40 cellular contexts compared by ENCODE assay signal in the genomic region with DNA sequence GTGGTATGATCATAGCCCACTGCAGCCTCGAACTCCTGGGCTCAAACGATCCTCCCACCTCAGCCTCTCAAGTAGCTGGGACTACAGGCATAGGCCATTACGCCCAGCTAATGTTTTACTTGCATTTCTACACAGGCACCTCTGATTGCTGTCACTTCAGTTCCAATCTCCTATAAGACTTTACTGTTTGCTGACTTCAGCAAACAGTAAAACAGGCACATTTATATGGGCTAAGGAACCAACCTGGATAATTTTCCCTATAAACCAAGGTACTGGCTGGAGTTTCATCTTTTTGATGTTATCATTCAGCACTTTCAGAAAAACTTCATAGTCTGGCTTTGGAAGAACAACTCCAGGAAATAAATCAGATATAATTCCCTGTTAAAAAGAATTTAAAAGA.
"Had no signal": no experiment of that assay in that cellular context is flagged by ENCODE, and none has a peak within 500 bp of the region (broad histone marks: within the 10 kb centered on the region; RNA-seq: fewer than 3 reads in every experiment).

No MANE protein-coding gene starts in this region.

- H3K27ac ChIP-seq: adrenal gland, ascending aorta, body of pancreas, brain microvascular endothelial cell, breast epithelium, cardiac muscle cell had no signal

- H3K27me3 Mint-ChIP-seq: activated naive CD4-positive, alpha-beta T cell treated with anti-CD3 and anti-CD28 coated beads, Interleukin-2, amount 50 U/mL, for 24 hours; activated T-helper 17 cell treated with anti-CD3 and anti-CD28 coated beads, Interleukin-2, amount 50 U/mL, for 72 hours had no signal

- H3K36me3 Mint-ChIP-seq: activated naive CD4-positive, alpha-beta T cell treated with anti-CD3 and anti-CD28 coated beads, Interleukin-2, amount 10 ng/mL, durations not matched to agents 7 days and 5 days; activated naive CD4-positive, alpha-beta T cell treated with anti-CD3 and anti-CD28 coated beads, Interleukin-2, amount 50 U/mL, for 24 hours; activated naive CD4-positive, alpha-beta T cell treated with anti-CD3 and anti-CD28 coated beads, Interleukin-2, amount 50 U/mL, for 72 hours; activated naive CD8-positive, alpha-beta T cell; activated naive CD8-positive, alpha-beta T cell treated with anti-CD3 and anti-CD28 coated beads for 36 hours; activated naive CD8-positive, alpha-beta T cell treated with anti-CD3 and anti-CD28 coated beads, Interleukin-2, amount 10 ng/mL, durations not matched to agents 7 days and 5 days; brain had no signal

- DNase-seq: activated effector memory CD4-positive, alpha-beta T cell treated with anti-CD3 and anti-CD28 coated beads, Interleukin-2, amount 50 U/mL, for 16 hours; activated effector memory CD4-positive, alpha-beta T cell treated with Interleukin-2 at 50 U/mL for 16 hours; activated gamma-delta T cell; activated gamma-delta T cell treated with Interleukin-2 at 50 U/mL for 16 hours; activated naive CD4-positive, alpha-beta T cell; activated naive CD4-positive, alpha-beta T cell treated with anti-CD3 and anti-CD28 coated beads for 36 hours; activated naive CD4-positive, alpha-beta T cell treated with anti-CD3 and anti-CD28 coated beads, Interleukin-2, amount 10 ng/mL, durations not matched to agents 7 days and 5 days; activated naive CD4-positive, alpha-beta T cell treated with anti-CD3 and anti-CD28 coated beads, Interleukin-2, amount 50 U/mL, for 16 hours; activated naive CD4-positive, alpha-beta T cell treated with Interleukin-2 at 50 U/mL for 16 hours; activated naive CD8-positive, alpha-beta T cell treated with anti-CD3 and anti-CD28 coated beads for 36 hours; activated naive CD8-positive, alpha-beta T cell treated with anti-CD3 and anti-CD28 coated beads, Interleukin-2, amount 10 ng/mL, durations not matched to agents 7 days and 5 days; activated naive CD8-positive, alpha-beta T cell treated with anti-CD3 and anti-CD28 coated beads, Interleukin-2, amount 50 U/mL, for 24 hours; activated T-cell treated with anti-CD3 and anti-CD28 coated beads, Interleukin-2, amount 50 U/mL, for 1 hour; activated T-cell treated with anti-CD3 and anti-CD28 coated beads, Interleukin-2, amount 50 U/mL, for 24 hours; activated T-cell treated with anti-CD3 and anti-CD28 coated beads, Interleukin-2, amount 50 U/mL, for 4 hours; activated T-cell treated with anti-CD3 and anti-CD28 coated beads, Interleukin-2, amount 50 U/mL, for 48 hours; activated T-cell treated with anti-CD3 and anti-CD28 coated beads, Interleukin-2, amount 50 U/mL, for 72 hours; adrenal gland; amniotic stem cell; amygdala; anterior cingulate cortex; aorta; body of pancreas; brain microvascular endothelial cell; caudate nucleus; central memory CD4-positive, alpha-beta T cell; cerebellar nuclear complex had no signal

- H3K27me3 ChIP-seq: adrenal gland, ascending aorta, body of pancreas, brain microvascular endothelial cell, breast epithelium, cardiac muscle cell had no signal

- H3K4me1 Mint-ChIP-seq: activated naive CD4-positive, alpha-beta T cell treated with anti-CD3 and anti-CD28 coated beads, Interleukin-2, amount 10 ng/mL, durations not matched to agents 7 days and 5 days; activated naive CD4-positive, alpha-beta T cell treated with anti-CD3 and anti-CD28 coated beads, Interleukin-2, amount 50 U/mL, for 24 hours; activated naive CD8-positive, alpha-beta T cell treated with anti-CD3 and anti-CD28 coated beads for 36 hours; activated naive CD8-positive, alpha-beta T cell treated with anti-CD3 and anti-CD28 coated beads, Interleukin-2, amount 10 ng/mL, durations not matched to agents 7 days and 5 days; activated naive CD8-positive, alpha-beta T cell treated with anti-CD3 and anti-CD28 coated beads, Interleukin-2, amount 50 U/mL, for 24 hours; activated T-helper 17 cell treated with anti-CD3 and anti-CD28 coated beads, Interleukin-2, amount 50 U/mL, for 72 hours; central memory CD8-positive, alpha-beta T cell had no signal

- H3K4me3 Mint-ChIP-seq: activated naive CD4-positive, alpha-beta T cell treated with anti-CD3 and anti-CD28 coated beads for 36 hours; activated naive CD4-positive, alpha-beta T cell treated with anti-CD3 and anti-CD28 coated beads, Interleukin-2, amount 10 ng/mL, durations not matched to agents 7 days and 5 days; activated naive CD4-positive, alpha-beta T cell treated with anti-CD3 and anti-CD28 coated beads, Interleukin-2, amount 50 U/mL, for 24 hours; activated naive CD8-positive, alpha-beta T cell; activated naive CD8-positive, alpha-beta T cell treated with anti-CD3 and anti-CD28 coated beads for 36 hours; activated naive CD8-positive, alpha-beta T cell treated with anti-CD3 and anti-CD28 coated beads, Interleukin-2, amount 10 ng/mL, durations not matched to agents 7 days and 5 days; activated naive CD8-positive, alpha-beta T cell treated with anti-CD3 and anti-CD28 coated beads, Interleukin-2, amount 50 U/mL, for 24 hours; activated T-cell treated with anti-CD3 and anti-CD28 coated beads, Interleukin-2, amount 50 U/mL, for 24 hours; activated T-cell treated with anti-CD3 and anti-CD28 coated beads, Interleukin-2, amount 50 U/mL, for 4 hours; activated T-cell treated with anti-CD3 and anti-CD28 coated beads, Interleukin-2, amount 50 U/mL, for 72 hours; activated T-helper 1 cell treated with anti-CD3 and anti-CD28 coated beads, Interleukin-12 subunit alpha, Interleukin-12 subunit beta, Interleukin-2, Interleukin-4 antibody, amounts not matched to agents 30 ng/mL and 10 ng/mL and 1 ng/mL, durations not matched to agents 14 hours and 24 hours and 36 hours; activated T-helper 17 cell treated with anti-CD3 and anti-CD28 coated beads, Interleukin-2, amount 50 U/mL, for 72 hours; brain; central memory CD8-positive, alpha-beta T cell had no signal

- FAIRE-seq: astrocyte, bronchial epithelial cell had no signal

- H3K9me3 ChIP-seq: adrenal gland, ascending aorta, body of pancreas, breast epithelium had no signal

- ATAC-seq: activated naive CD4-positive, alpha-beta T cell treated with anti-CD3 and anti-CD28 coated beads, Interleukin-2, amount 50 U/mL, for 72 hours; activated naive CD8-positive, alpha-beta T cell treated with anti-CD3 and anti-CD28 coated beads, Interleukin-2, amount 50 U/mL, for 24 hours; activated T-cell treated with anti-CD3 and anti-CD28 coated beads, Interleukin-2, amount 50 U/mL, for 4 hours; activated T-cell treated with anti-CD3 and anti-CD28 coated beads, Interleukin-2, amount 50 U/mL, for 72 hours; activated T-helper 17 cell treated with anti-CD3 and anti-CD28 coated beads, Interleukin-2, amount 50 U/mL, for 72 hours; body of pancreas had no signal

- H3K4me3 ChIP-seq: adrenal gland, ascending aorta, body of pancreas, breast epithelium, cardiac muscle cell had no signal

- H3K36me3 ChIP-seq: adrenal gland, ascending aorta, brain microvascular endothelial cell, breast epithelium, cardiac muscle cell had no signal

- H3K27ac Mint-ChIP-seq: activated naive CD4-positive, alpha-beta T cell treated with anti-CD3 and anti-CD28 coated beads for 36 hours; activated naive CD4-positive, alpha-beta T cell treated with anti-CD3 and anti-CD28 coated beads, Interleukin-2, amount 10 ng/mL, durations not matched to agents 7 days and 5 days; activated naive CD4-positive, alpha-beta T cell treated with anti-CD3 and anti-CD28 coated beads, Interleukin-2, amount 50 U/mL, for 24 hours; activated naive CD4-positive, alpha-beta T cell treated with anti-CD3 and anti-CD28 coated beads, Interleukin-2, amount 50 U/mL, for 72 hours; activated naive CD8-positive, alpha-beta T cell; activated naive CD8-positive, alpha-beta T cell treated with anti-CD3 and anti-CD28 coated beads for 36 hours; activated naive CD8-positive, alpha-beta T cell treated with anti-CD3 and anti-CD28 coated beads, Interleukin-2, amount 10 ng/mL, durations not matched to agents 7 days and 5 days; activated naive CD8-positive, alpha-beta T cell treated with anti-CD3 and anti-CD28 coated beads, Interleukin-2, amount 50 U/mL, for 24 hours; activated T-cell treated with anti-CD3 and anti-CD28 coated beads, Interleukin-2, amount 50 U/mL, for 24 hours; activated T-cell treated with anti-CD3 and anti-CD28 coated beads, Interleukin-2, amount 50 U/mL, for 72 hours; activated T-helper 1 cell treated with anti-CD3 and anti-CD28 coated beads, Interleukin-12 subunit alpha, Interleukin-12 subunit beta, Interleukin-2, Interleukin-4 antibody, amounts not matched to agents 30 ng/mL and 10 ng/mL and 1 ng/mL, durations not matched to agents 14 hours and 24 hours and 36 hours; activated T-helper 17 cell treated with anti-CD3 and anti-CD28 coated beads, Interleukin-2, amount 50 U/mL, for 72 hours; activated T-helper 2 cell treated with anti-CD3 and anti-CD28 coated beads, Interferon-gamma antibody, Interleukin-2, Interleukin-4, amounts not matched to agents 10 μg/mL and 5 μg/mL and 100 μg/mL, durations not matched to agents 14 hours and 24 hours and 36 hours; brain had no signal

- H3K4me1 ChIP-seq: adrenal gland, ascending aorta, body of pancreas, breast epithelium had no signal
